23 cellular contexts compared by ENCODE assay signal in genomic region chr5:106766913-106767312, GRCh38.
DNase-seq lines count a peak whose midpoint lies in the region; FAIRE-seq and TF ChIP-seq lines count a peak whose summit lies in the region.
"Had no signal": no experiment of that assay in that cellular context is flagged by ENCODE, and none has a peak within 500 bp of the region (broad histone marks: within the 10 kb centered on the region; RNA-seq: fewer than 3 reads in every experiment).

No MANE protein-coding gene starts in this region.

- H3K4me3 Mint-ChIP-seq in neural progenitor cell, result no peak overlapping the region
- H3K4me3 Mint-ChIP-seq: CD4-positive, CD25-positive, alpha-beta regulatory T cell; CD8-positive, alpha-beta memory T cell had no signal

- H2AFZ ChIP-seq in neural progenitor cell (replicated peaks) (peak overlapping the region; percentile 19), hepatocyte (no peak overlapping the region)

- no peaks in the 10 kb centered on the region for H4K20me1 ChIP-seq in neural progenitor cell (ENCODE audit: low read depth)
- H4K20me1 ChIP-seq in hepatocyte (ENCODE audit: insufficient read depth, poor library complexity, severe bottlenecking), result no peaks in the 10 kb centered on the region

- no peak for FAIRE-seq in GM12892 (lab: Jason Lieb, UNC)
- FAIRE-seq: A204.1, GM12878, GM19239, H1 had no signal

- no peaks in the 10 kb centered on the region for H3K4me1 Mint-ChIP-seq in neural progenitor cell
- H3K4me1 Mint-ChIP-seq: CD4-positive, CD25-positive, alpha-beta regulatory T cell; CD8-positive, alpha-beta memory T cell had no signal

- H3K9ac ChIP-seq in adipocyte (ENCODE audit: low read length) (no peak overlapping the region), neural progenitor cell (no peak overlapping the region)

- H3K27ac ChIP-seq in neural progenitor cell, result no peak overlapping the region
- no peak overlapping the region for H3K27ac ChIP-seq in hepatocyte
- H3K27ac ChIP-seq in right atrium auricular region, result no peak overlapping the region

- TF ChIP-seq POLR2A in GM12892 (IDR thresholded peaks at IDR 0.05; ENCODE audit: low read depth, low read length), result no peak

- H3K4me3 ChIP-seq in adipocyte (ENCODE audit: low read length), result no peak overlapping the region
- no peak overlapping the region for H3K4me3 ChIP-seq in neural progenitor cell
- H3K4me3 ChIP-seq in hepatocyte, result no peak overlapping the region
- H3K4me3 ChIP-seq in right atrium auricular region, result no peak overlapping the region
- H3K4me3 ChIP-seq: GM12878, HAP-1 had no signal

- H3K27me3 ChIP-seq in adipocyte (replicated peaks; ENCODE audit: control insufficient read depth, insufficient read depth, low read length) (no peaks in the 10 kb centered on the region), neural progenitor cell (no peaks in the 10 kb centered on the region), hepatocyte (no peaks in the 10 kb centered on the region), right atrium auricular region (no peaks in the 10 kb centered on the region)
- H3K27me3 ChIP-seq: BE2C had no signal

- H3F3A ChIP-seq in neural progenitor cell (ENCODE audit: low read depth), result no peaks in the 10 kb centered on the region

- no peaks in the 10 kb centered on the region for H3K9me3 ChIP-seq in adipocyte (ENCODE audit: control insufficient read depth, low read length)
- no peaks in the 10 kb centered on the region for H3K9me3 ChIP-seq in neural progenitor cell (ENCODE audit: low read depth)
- no peaks in the 10 kb centered on the region for H3K9me3 ChIP-seq in hepatocyte (ENCODE audit: low read depth)
- no peaks in the 10 kb centered on the region for H3K9me3 ChIP-seq in right atrium auricular region
- H3K9me3 ChIP-seq: BE2C, HAP-1 had no signal

- H3K79me2 ChIP-seq in neural progenitor cell (ENCODE audit: low read depth) (no peaks in the 10 kb centered on the region), hepatocyte (no peaks in the 10 kb centered on the region)

- no peaks in the 10 kb centered on the region for H3K9me3 Mint-ChIP-seq in neural progenitor cell

- no peaks in the 10 kb centered on the region for H3K9me2 ChIP-seq in hepatocyte (replicated peaks; ENCODE audit: insufficient read depth)

- no peaks in the 10 kb centered on the region for H3K27me3 Mint-ChIP-seq in neural progenitor cell (ENCODE audit: insufficient read depth, low read depth)
- H3K27me3 Mint-ChIP-seq: CD4-positive, CD25-positive, alpha-beta regulatory T cell; CD8-positive, alpha-beta memory T cell had no signal

- 60% methylated on average over 2 of the region's 2 CpGs for WGBS in hepatocyte (ENCODE audit: low lambda C conversion rate, missing lambda C conversion rate)

- no peak for TF ChIP-seq CTCF in neural progenitor cell (IDR thresholded peaks at IDR 0.05)
- no peak for TF ChIP-seq CTCF in hepatocyte (IDR thresholded peaks at IDR 0.05; ENCODE audit: poor library complexity)
- TF ChIP-seq CTCF in right atrium auricular region (IDR thresholded peaks at IDR 0.05), result no peak

- no peak overlapping the region for H3K27ac Mint-ChIP-seq in neural progenitor cell
- H3K27ac Mint-ChIP-seq: CD8-positive, alpha-beta memory T cell had no signal

- H3K4me1 ChIP-seq in adipocyte (ENCODE audit: control insufficient read depth, insufficient read depth, low read length) (no peaks in the 10 kb centered on the region), neural progenitor cell (no peaks in the 10 kb centered on the region), hepatocyte (ENCODE audit: insufficient read depth) (no peaks in the 10 kb centered on the region), right atrium auricular region (no peaks in the 10 kb centered on the region)
- H3K4me1 ChIP-seq: BE2C, HAP-1 had no signal

- H3K36me3 ChIP-seq in adipocyte (ENCODE audit: control insufficient read depth, insufficient read depth, low read length, severe bottlenecking) (no peaks in the 10 kb centered on the region), neural progenitor cell (no peaks in the 10 kb centered on the region), hepatocyte (replicated peaks; ENCODE audit: insufficient read depth, low read depth) (no peaks in the 10 kb centered on the region), right atrium auricular region (no peaks in the 10 kb centered on the region)
- H3K36me3 ChIP-seq: BE2C, HAP-1 had no signal

- H3K4me2 ChIP-seq in neural progenitor cell, result no peak overlapping the region
- H3K4me2 ChIP-seq in hepatocyte, result no peak overlapping the region

- DNase-seq in adipocyte (ENCODE audit: low read depth), result peak; percentile 81
- peak; percentile 25 for DNase-seq in epidermal melanocyte (ENCODE audit: insufficient read length, low spot score)
- DNase-seq in fibroblast of the conjunctiva (ENCODE audit: low read depth), result peak; percentile 8
- no peak for DNase-seq in neural progenitor cell (ENCODE audit: low spot score)
- no peak for DNase-seq in GM12892 (ENCODE audit: insufficient read length)
- no peak for DNase-seq in hepatocyte (ENCODE audit: low spot score)
- no peak for DNase-seq in right atrium auricular region (ENCODE audit: low spot score)
- no peak for DNase-seq in activated naive CD4-positive, alpha-beta T cell treated with Interleukin-2 at 50 U/mL for 16 hours
- DNase-seq: ACHN; BE2C; C1 segment of cervical spinal cord; CD4-positive, CD25-positive, alpha-beta regulatory T cell; CD8-positive, alpha-beta memory T cell; COR-L47; DMS 273 treated with DMSO at 0.1 percent for 48 hours; DMS53; DND-41; EL had no signal

- no peaks in the 10 kb centered on the region for H3K36me3 Mint-ChIP-seq in neural progenitor cell
- H3K36me3 Mint-ChIP-seq: CD4-positive, CD25-positive, alpha-beta regulatory T cell; CD8-positive, alpha-beta memory T cell had no signal

Comparison
In these comparisons a context has a peak if more than half of its experiments do, and no peak if none do; other contexts are left out.
1. DNase-seq: peak in adipocyte (single experiment), epidermal melanocyte (single experiment) and fibroblast of the conjunctiva (single experiment); none in neural progenitor cell (single experiment), GM12892 (single experiment), hepatocyte (single experiment), right atrium auricular region (single experiment) and activated naive CD4-positive, alpha-beta T cell treated with Interleukin-2 at 50 U/mL for 16 hours (single experiment).